Comparison of ENCODE assay signal across 16 cellular contexts in the genomic region with DNA sequence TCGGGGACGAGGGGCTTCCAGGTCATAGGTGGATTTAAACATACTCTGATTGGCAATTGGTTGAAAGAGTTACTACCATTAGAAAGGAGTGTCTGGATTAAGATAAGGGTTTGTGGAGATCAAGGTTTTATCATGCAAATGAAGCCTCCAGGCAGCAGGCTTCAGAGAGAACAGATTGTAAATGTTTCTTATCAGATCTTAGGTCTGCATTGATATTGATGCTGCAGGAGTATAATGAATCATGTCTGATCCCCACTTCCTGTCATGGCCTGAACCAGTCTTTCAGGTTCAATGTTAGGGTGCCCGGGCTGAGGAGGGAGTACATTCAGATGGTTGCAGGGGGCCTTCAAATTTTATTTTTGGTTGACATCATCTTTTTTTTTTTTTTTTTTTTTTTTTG. TPM values are rescaled to one million over a fixed set of nuclear protein-coding genes. Genes with fewer than 3 reads are reported as not detected.
DNase-seq lines count a peak whose midpoint lies in the region; ATAC-seq lines count a peak whose summit lies in the region.
"Had no signal": no experiment of that assay in that cellular context is flagged by ENCODE, and none has a peak within 500 bp of the region (broad histone marks: within the 10 kb centered on the region; RNA-seq: fewer than 3 reads in every experiment).

No MANE protein-coding gene starts in this region.

- DNase-seq in activated CD4-positive, alpha-beta T cell treated with anti-CD3 and anti-CD28 coated beads for 4 hours, result peak; percentile 6 to 8
- no peak for DNase-seq in activated CD4-positive, alpha-beta T cell treated with anti-CD3 and anti-CD28 coated beads, Interleukin-2, amount 50 U/mL, for 1 hour
- DNase-seq in Jurkat, Clone E6-1 (ENCODE audit: low read depth, low spot score), result peak; percentile 84
- DNase-seq in activated CD4-positive, alpha-beta T cell treated with anti-CD3 and anti-CD28 coated beads, Interleukin-2, amount 50 U/mL, for 48 hours, result peak; percentile 10 to 23
- DNase-seq in left colon (no peak), mesenteric fat pad (ENCODE audit: low spot score) (no peak), hippocampal formation (lab: John Stamatoyannopoulos, UW) (no peak)
- DNase-seq: aorta, kidney glomerular epithelial cell, MV-4-11, naive B cell, NCI-H446 treated with DMSO at 0.1 percent for 48 hours, SIG-M5, trophoblast cell had no signal

- ATAC-seq in left colon (peak; percentile 46), GM18867 (IDR thresholded peaks at IDR 0.05; ENCODE audit: unreplicated experiment) (no peak)
- ATAC-seq: gastroesophageal sphincter had no signal

- H3K4me3 ChIP-seq in Jurkat, Clone E6-1 (ENCODE audit: low read length), result no peak overlapping the region
- H3K4me3 ChIP-seq: gastroesophageal sphincter had no signal

- intact Hi-C loops in left colon (cut with DNase I, micrococcal nuclease), result no loop called here

RNA-seq across cellular contexts. Expression of a gene that starts 51.4 kb away (rescaled TPM):
- 16.9 TPM for polyA plus RNA-seq in Jurkat, Clone E6-1 (2012; ENCODE audit: insufficient read depth, insufficient read length)
- total RNA-seq in left colon, result 10 to 100 TPM; 48.5 to 49.4 TPM
- 51.3 TPM for total RNA-seq in mesenteric fat pad

Comparison
In these comparisons a context has a peak if more than half of its experiments do, and no peak if none do; other contexts are left out.
1. DNase-seq: peak in activated CD4-positive, alpha-beta T cell treated with anti-CD3 and anti-CD28 coated beads for 4 hours (2 of 2), Jurkat, Clone E6-1 (single experiment) and activated CD4-positive, alpha-beta T cell treated with anti-CD3 and anti-CD28 coated beads, Interleukin-2, amount 50 U/mL, for 48 hours (2 of 2); none in activated CD4-positive, alpha-beta T cell treated with anti-CD3 and anti-CD28 coated beads, Interleukin-2, amount 50 U/mL, for 1 hour (single experiment), left colon (0 of 2), mesenteric fat pad (single experiment) and hippocampal formation (0 of 2).